Comparison of ENCODE assay signal across 20 cellular contexts in the genomic region with DNA sequence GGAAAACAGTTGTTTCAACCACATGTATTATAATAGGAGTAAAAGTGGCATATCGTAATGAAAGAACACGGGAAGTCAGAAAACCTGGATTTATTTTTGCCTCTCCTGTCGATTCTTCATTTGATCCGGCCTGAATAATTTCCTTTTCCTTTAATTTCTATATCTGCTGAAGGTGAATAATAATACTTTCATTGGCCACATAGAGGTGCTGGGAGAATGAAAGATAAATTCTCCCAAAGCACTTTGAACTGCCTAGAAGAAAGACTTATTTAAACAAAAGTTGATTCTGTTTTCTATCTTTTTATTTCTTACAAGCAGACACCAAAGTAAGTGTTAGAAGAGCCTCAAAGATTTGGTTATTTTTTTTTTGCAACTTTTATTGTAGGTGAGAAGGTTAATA.
DNase-seq lines count a peak whose midpoint lies in the region; ATAC-seq, FAIRE-seq and TF ChIP-seq lines count a peak whose summit lies in the region.
"Had no signal": no experiment of that assay in that cellular context is flagged by ENCODE, and none has a peak within 500 bp of the region (broad histone marks: within the 10 kb centered on the region; RNA-seq: fewer than 3 reads in every experiment).

No MANE protein-coding gene starts in this region.

- H3K9me3 ChIP-seq in adipocyte (ENCODE audit: control insufficient read depth, low read length): no peaks in the 10 kb centered on the region
- H3K9me3 ChIP-seq in pancreas: no peaks in the 10 kb centered on the region
- H3K9me3 ChIP-seq in BE2C: no peaks in the 10 kb centered on the region; the same call in 1 of the 2 replicates
- H3K9me3 ChIP-seq: spleen had no signal

- no peak for FAIRE-seq in pancreas (lab: Jason Lieb, UNC)
- FAIRE-seq: D721Med had no signal

- H3K4me3 ChIP-seq in AG10803 (ENCODE audit: low read length) (no peak overlapping the region), adipocyte (ENCODE audit: low read length) (peak overlapping the region; percentile 20), pancreas (no peak overlapping the region), BE2C (ENCODE audit: low read depth, low read length) (no peak overlapping the region)
- H3K4me3 ChIP-seq: cardiac muscle cell, heart right ventricle, spleen had no signal

- H3K27me3 ChIP-seq in adipocyte (replicated peaks; ENCODE audit: control insufficient read depth, insufficient read depth, low read length) (no peaks in the 10 kb centered on the region), foreskin keratinocyte (no peaks in the 10 kb centered on the region), pancreas (no peaks in the 10 kb centered on the region), BE2C (peaks cover 2% of the 10 kb centered on the region; the same call in 1 of the 2 replicates)
- H3K27me3 ChIP-seq: cardiac muscle cell, heart right ventricle, spleen had no signal

- H3K36me3 ChIP-seq in adipocyte (ENCODE audit: control insufficient read depth, insufficient read depth, low read length, severe bottlenecking) (no peaks in the 10 kb centered on the region), pancreas (no peaks in the 10 kb centered on the region), BE2C (no peaks in the 10 kb centered on the region)
- H3K36me3 ChIP-seq: cardiac muscle cell, heart right ventricle, spleen had no signal

- H3K4me1 ChIP-seq in adipocyte (ENCODE audit: control insufficient read depth, insufficient read depth, low read length): peaks cover 30% of the 10 kb centered on the region
- peaks cover 23% of the 10 kb centered on the region for H3K4me1 ChIP-seq in foreskin keratinocyte
- peaks cover 1 to 30% (median 10%) of the 10 kb centered on the region in 3 donors for H3K4me1 ChIP-seq in pancreas
- no peaks in the 10 kb centered on the region for H3K4me1 ChIP-seq in BE2C
- H3K4me1 ChIP-seq: spleen had no signal

- H3K27ac ChIP-seq in foreskin keratinocyte (peak overlapping the region; percentile 78), pancreas (no peak overlapping the region)
- H3K27ac ChIP-seq: cardiac muscle cell, heart right ventricle, spleen had no signal

- WGBS in pancreas, 2 donors: 71 to 84% methylated on average over 4 of the region's 4 CpGs

- intact Hi-C loops in pancreas (cut with DNase I): no loop called here

- TF ChIP-seq CTCF in AG10803 (conservative IDR thresholded peaks at IDR 0.05; ENCODE audit: low read length) (no peak; the same call in 1 of the 2 replicates), foreskin keratinocyte (conservative IDR thresholded peaks at IDR 0.05) (peak; percentile 34), pancreas (IDR thresholded peaks at IDR 0.05) (no peak), BE2C (IDR thresholded peaks at IDR 0.05; ENCODE audit: low read depth, low read length) (no peak)

- H3K9ac ChIP-seq in adipocyte (ENCODE audit: low read length): no peak overlapping the region

- DNase-seq in AG10803 (ENCODE audit: low read depth) (peak; percentile 18), adipocyte (ENCODE audit: low read depth) (no peak), foreskin keratinocyte (no peak), pancreas (no peak), BE2C (no peak), HPDE6-E6E7 (ENCODE audit: extremely low spot score) (no peak), DMS 273 treated with DMSO at 0.1 percent for 48 hours (lab: John Stamatoyannopoulos, UW) (no peak)
- DNase-seq: ACHN; activated B cell treated with CpG ODN at 0.5 μM for 24 hours; activated CD4-positive, alpha-beta memory T cell treated with anti-CD3 and anti-CD28 coated beads, Interleukin-2, amount 10 ng/mL, durations not matched to agents 7 days and 5 days; C1 segment of cervical spinal cord; GOT3; heart right ventricle; NCI-H1417 treated with DMSO at 0.1 percent for 48 hours; NCI-H510A treated with DMSO at 0.1 percent for 48 hours; spleen; stimulated activated CD4-positive, alpha-beta T cell treated with anti-CD3 and anti-CD28 coated beads, Interleukin-4, amount 100 ng/mL, for 1 hour had no signal

- ATAC-seq in foreskin keratinocyte (no peak), pancreas (peak in 3 of 4 donors; percentile 48 to 64 (median 55)), HG03442 (IDR thresholded peaks at IDR 0.05; ENCODE audit: unreplicated experiment) (no peak)
- ATAC-seq: heart right ventricle had no signal

Comparison
In these comparisons a context has a peak if more than half of its experiments do, and no peak if none do; other contexts are left out.
1. ATAC-seq: peak in pancreas (3 of 4); none in foreskin keratinocyte (single experiment) and HG03442 (single experiment).